In genomic region chr17:76593338-76593737, GRCh38 we compare ENCODE assay signal across 16 cellular contexts. TPM values are rescaled to one million over a fixed set of nuclear protein-coding genes. Genes with fewer than 3 reads are reported as not detected.
DNase-seq lines count a peak whose midpoint lies in the region; ATAC-seq and TF ChIP-seq lines count a peak whose summit lies in the region.
"Had no signal": no experiment of that assay in that cellular context is flagged by ENCODE, and none has a peak within 500 bp of the region (broad histone marks: within the 10 kb centered on the region; RNA-seq: fewer than 3 reads in every experiment).

No MANE protein-coding gene starts in this region.

- H3K27me3 Mint-ChIP-seq in MCF 10A (ENCODE audit: insufficient read depth, unreplicated experiment) (no peaks in the 10 kb centered on the region), endothelial cell (ENCODE audit: unreplicated experiment) (peaks cover 7% of the 10 kb centered on the region), CD14-positive monocyte (ENCODE audit: low read depth in 3 of 3) (peaks cover 8 to 14% (median 11%) of the 10 kb centered on the region in 3 donors)

- H3K27ac Mint-ChIP-seq in MCF 10A (ENCODE audit: low read depth, unreplicated experiment) (no peak overlapping the region), endothelial cell (ENCODE audit: unreplicated experiment) (no peak overlapping the region), CD14-positive monocyte (no peak overlapping the region)
- H3K27ac Mint-ChIP-seq: T-helper 2 cell treated with Interferon-gamma antibody and Interleukin-4, amounts not matched to agents 5 μg/mL and 100 μg/mL, for 36 hours had no signal

- no TSS peak for BruUV-seq in MCF 10A (replicated peaks; lab: Mats Ljungman, UMichigan)

- CTCF ChIA-PET in MCF 10A (lab: Yijun Ruan, JAX) = interaction anchor here (0.6 to 3.4 kb wide), 12 partner anchors 9 to 88 kb away, joined by 3 to 26 read pairs (median 4); no protein-coding TSS in a partner anchor

- H3K4me1 Mint-ChIP-seq in MCF 10A (ENCODE audit: insufficient read depth, unreplicated experiment) (peaks cover 20% of the 10 kb centered on the region), endothelial cell (ENCODE audit: unreplicated experiment) (peaks cover 18% of the 10 kb centered on the region), CD14-positive monocyte (peaks cover 25% of the 10 kb centered on the region)
- H3K4me1 Mint-ChIP-seq: immature natural killer cell had no signal

- TF ChIP-seq POLR2A in breast epithelium (IDR thresholded peaks at IDR 0.05) = no peak

- peak; percentile 83 for DNase-seq in MCF 10A (ENCODE audit: unreplicated experiment)
- no peak for DNase-seq in breast epithelium (ENCODE audit: low spot score in 2 of 2)
- peak; percentile 66 for DNase-seq in NCI-H345 (lab: John Stamatoyannopoulos, UW)
- DNase-seq in endothelial cell (ENCODE audit: low spot score) = no peak
- no peak for DNase-seq in MV-4-11 (lab: John Stamatoyannopoulos, UW)
- DNase-seq in dorsolateral prefrontal cortex = no peak
- DNase-seq in CD14-positive monocyte (ENCODE audit: low spot score) = no peak
- DNase-seq: dermis blood vessel endothelial cell, foreskin melanocyte, HCEC 1CT, immature natural killer cell, Peyer's patch, upper lobe of left lung had no signal

- H3K4me3 ChIP-seq in breast epithelium (no peak overlapping the region), dorsolateral prefrontal cortex (no peak overlapping the region)
- H3K4me3 ChIP-seq: ascending aorta, Peyer's patch, upper lobe of left lung had no signal

- intact Hi-C loops in MCF 10A (cut with micrococcal nuclease) (no loop called here), breast epithelium (cut with DNase I; ENCODE audit: low total_unique reads) (no loop called here), dorsolateral prefrontal cortex (cut with DNase I) (no loop called here), CD14-positive monocyte (cut with micrococcal nuclease) (no loop called here)

- POLR2A ChIA-PET in MCF 10A (lab: Yijun Ruan, JAX) = interaction anchor here (0.9 to 3.1 kb wide), 12 partner anchors 9 to 123 kb away, joined by 3 to 33 read pairs (median 6); partner anchors contain the start of gene MXRA7

- no peaks in the 10 kb centered on the region for H3K9me3 Mint-ChIP-seq in MCF 10A (ENCODE audit: unreplicated experiment)
- no peaks in the 10 kb centered on the region for H3K9me3 Mint-ChIP-seq in endothelial cell (ENCODE audit: unreplicated experiment)
- H3K9me3 Mint-ChIP-seq in CD14-positive monocyte = peaks cover 0 to 6% (median 0%) of the 10 kb centered on the region in 7 donors
- H3K9me3 Mint-ChIP-seq: immature natural killer cell; T-helper 2 cell treated with Interferon-gamma antibody and Interleukin-4, amounts not matched to agents 5 μg/mL and 100 μg/mL, for 36 hours had no signal

- no peaks in the 10 kb centered on the region for H3K36me3 Mint-ChIP-seq in MCF 10A (ENCODE audit: insufficient read depth, unreplicated experiment)
- peaks cover under 1% of the 10 kb centered on the region for H3K36me3 Mint-ChIP-seq in endothelial cell (ENCODE audit: low read depth, unreplicated experiment)
- H3K36me3 Mint-ChIP-seq in CD14-positive monocyte = peaks cover 2 to 4% of the 10 kb centered on the region in 2 donors

- H3K4me1 ChIP-seq in breast epithelium = peaks cover 0 to 3% of the 10 kb centered on the region in 2 donors
- H3K4me1 ChIP-seq: ascending aorta, Peyer's patch had no signal

- H3K27me3 ChIP-seq in breast epithelium = no peaks in the 10 kb centered on the region
- peaks cover 0 to 4% (median 0%) of the 10 kb centered on the region in 45 donors for H3K27me3 ChIP-seq in dorsolateral prefrontal cortex
- H3K27me3 ChIP-seq: ascending aorta, Peyer's patch, upper lobe of left lung had no signal

- H3K36me3 ChIP-seq in breast epithelium = no peaks in the 10 kb centered on the region
- H3K36me3 ChIP-seq: ascending aorta, Peyer's patch, upper lobe of left lung had no signal

- H3K4me3 Mint-ChIP-seq in MCF 10A (ENCODE audit: unreplicated experiment) (no peak overlapping the region), endothelial cell (ENCODE audit: unreplicated experiment) (peak overlapping the region; percentile 38), CD14-positive monocyte (no peak overlapping the region)
- H3K4me3 Mint-ChIP-seq: immature natural killer cell; T-helper 2 cell treated with Interferon-gamma antibody and Interleukin-4, amounts not matched to agents 5 μg/mL and 100 μg/mL, for 36 hours had no signal

- H3K27ac ChIP-seq in breast epithelium = no peak overlapping the region
- peak overlapping the region in 1 of 59 donors; percentile 24 for H3K27ac ChIP-seq in dorsolateral prefrontal cortex
- H3K27ac ChIP-seq: ascending aorta, Peyer's patch, upper lobe of left lung had no signal

- ATAC-seq in GM21825 (IDR thresholded peaks at IDR 0.05; ENCODE audit: unreplicated experiment) = no peak

- H3K9me3 ChIP-seq in breast epithelium = no peaks in the 10 kb centered on the region
- H3K9me3 ChIP-seq: ascending aorta, Peyer's patch, upper lobe of left lung had no signal

- TF ChIP-seq CTCF in MCF 10A (IDR thresholded peaks at IDR 0.05; ENCODE audit: unreplicated experiment) (peak; percentile 13), breast epithelium (IDR thresholded peaks at IDR 0.05) (no peak), endothelial cell (IDR thresholded peaks at IDR 0.05; ENCODE audit: unreplicated experiment) (no peak), dorsolateral prefrontal cortex (IDR thresholded peaks at IDR 0.05 in 54 of 56, conservative IDR thresholded peaks at IDR 0.05 in 2 of 56; ENCODE audit: low read depth in 1 of 56, partially characterized antibody in 56 of 56) (peak in 1 of 56 donors; percentile 15), CD14-positive monocyte (IDR thresholded peaks at IDR 0.05) (no peak)

RNA-seq across cellular contexts. Expression of gene ST6GALNAC2, which starts 7.7 kb away (rescaled TPM):
- total RNA-seq in MCF 10A (2022) (5.0 and 7.7 TPM in 2 replicates), breast epithelium (10 to 100 TPM; 10.5 to 39.8 (median 12.0) TPM), endothelial cell (ENCODE audit: unreplicated experiment) (2.2 TPM), dorsolateral prefrontal cortex (10 to 100 TPM in 1 of 120 experiments, 1 to 10 TPM in 98, under 1 TPM in 16, not detected in 5; 0.38 to 10.0 (median 1.8) TPM)
- polyA plus RNA-seq in CD14-positive monocyte = 10 to 100 TPM in 1 of 2 donors, 1 to 10 TPM in 1; 8.3 to 11.8 TPM

RNA-seq across cellular contexts. Expression of gene ST6GALNAC1, which starts 50.2 kb away (rescaled TPM):
- not detected in 2 replicates for total RNA-seq in MCF 10A (2022)
- 1 to 10 TPM; 1.3 to 1.6 (median 1.3) TPM for total RNA-seq in breast epithelium
- 0.77 TPM for total RNA-seq in endothelial cell (ENCODE audit: unreplicated experiment)
- total RNA-seq in dorsolateral prefrontal cortex = 1 to 10 TPM in 119 of 120 experiments, under 1 TPM in 1; 0.86 to 9.8 (median 3.5) TPM
- polyA plus RNA-seq in CD14-positive monocyte = not detected
- total RNA-seq: dermis blood vessel endothelial cell had no signal
- polyA plus RNA-seq: immature natural killer cell had no signal

RNA-seq across cellular contexts. Expression of gene PRCD, which starts 53.5 kb away (rescaled TPM):
- not detected in 2 replicates for total RNA-seq in MCF 10A (2022)
- 1 to 10 TPM; 1.5 to 7.2 (median 4.9) TPM for total RNA-seq in breast epithelium
- total RNA-seq in endothelial cell (ENCODE audit: unreplicated experiment) = 0.54 TPM
- 10 to 100 TPM in 118 of 120 experiments, 1 to 10 TPM in 2; 9.7 to 74.7 (median 21.5) TPM for total RNA-seq in dorsolateral prefrontal cortex
- polyA plus RNA-seq in CD14-positive monocyte = not detected

RNA-seq across cellular contexts. Expression of gene CYGB, which starts 55.8 kb away (rescaled TPM):
- not detected in 2 replicates for total RNA-seq in MCF 10A (2022)
- total RNA-seq in breast epithelium = 10 to 100 TPM in 2 of 3 donors, 1 to 10 TPM in 1; 5.9 to 37.4 (median 27.2) TPM
- 0.51 TPM for total RNA-seq in endothelial cell (ENCODE audit: unreplicated experiment)
- 10 to 100 TPM in 118 of 120 experiments, 1 to 10 TPM in 2; 7.1 to 34.6 (median 19.7) TPM for total RNA-seq in dorsolateral prefrontal cortex
- not detected for polyA plus RNA-seq in CD14-positive monocyte

Comparison
In these comparisons a context has a peak if more than half of its experiments do, and no peak if none do; other contexts are left out.
1. DNase-seq: peak in MCF 10A (single experiment) and NCI-H345 (single experiment); none in breast epithelium (0 of 2), endothelial cell (single experiment), MV-4-11 (single experiment), dorsolateral prefrontal cortex (0 of 10) and CD14-positive monocyte (single experiment).